In genomic region chr7:91164948-91165845, GRCh38 we compare ENCODE assay signal across 10 cellular contexts.
A peak's percentile ranks its signal among the peaks of the same experiment; 100 is the strongest.
DNase-seq lines count a peak whose midpoint lies in the region; ATAC-seq and TF ChIP-seq lines count a peak whose summit lies in the region.
"Had no signal": no experiment of that assay in that cellular context is flagged by ENCODE, and none has a peak within 500 bp of the region (broad histone marks: within the 10 kb centered on the region; RNA-seq: fewer than 3 reads in every experiment).

No MANE protein-coding gene starts in this region.

- POLR2A ChIA-PET in CD4-positive, alpha-beta T cell (lab: Charles Lee) = no interaction called here

- no peaks in the 10 kb centered on the region for H3K36me3 Mint-ChIP-seq in CD14-positive monocyte
- no peaks in the 10 kb centered on the region for H3K36me3 Mint-ChIP-seq in dendritic cell treated with granulocyte-macrophage colony-stimulating factor and Interleukin-4, amounts not matched to agents 40 ng/mL and 50 ng/mL, for 4 days (ENCODE audit: low read depth)
- no peaks in the 10 kb centered on the region for H3K36me3 Mint-ChIP-seq in CD4-positive, alpha-beta T cell (ENCODE audit: low read depth)

- H3K27me3 ChIP-seq in CD4-positive, alpha-beta T cell (ENCODE audit: control insufficient read depth, insufficient read depth, low read length) = no peaks in the 10 kb centered on the region

- peaks cover 35% of the 10 kb centered on the region for H3K4me1 Mint-ChIP-seq in CD14-positive monocyte
- peaks cover 19% of the 10 kb centered on the region for H3K4me1 Mint-ChIP-seq in dendritic cell treated with granulocyte-macrophage colony-stimulating factor and Interleukin-4, amounts not matched to agents 40 ng/mL and 50 ng/mL, for 4 days (ENCODE audit: low read depth)
- no peaks in the 10 kb centered on the region for H3K4me1 Mint-ChIP-seq in CD4-positive, alpha-beta T cell (ENCODE audit: low read depth)

- TF ChIP-seq CTCF in CD14-positive monocyte (IDR thresholded peaks at IDR 0.05) (no peak), GM20000 (IDR thresholded peaks at IDR 0.05; ENCODE audit: extremely low read depth, missing control alignments) (no peak)
- no peak for TF ChIP-seq CTCF in CD4-positive, alpha-beta T cell (IDR thresholded peaks at IDR 0.05)

- H3K9me3 Mint-ChIP-seq in CD14-positive monocyte = peaks cover 0 to 2% (median 0%) of the 10 kb centered on the region in 7 donors
- no peaks in the 10 kb centered on the region for H3K9me3 Mint-ChIP-seq in dendritic cell treated with granulocyte-macrophage colony-stimulating factor and Interleukin-4, amounts not matched to agents 40 ng/mL and 50 ng/mL, for 4 days
- H3K9me3 Mint-ChIP-seq in CD4-positive, alpha-beta T cell = no peaks in the 10 kb centered on the region

- no peaks in the 10 kb centered on the region for H3K9me3 ChIP-seq in CD4-positive, alpha-beta T cell (ENCODE audit: control insufficient read depth, low read length)
- H3K9me3 ChIP-seq: thoracic aorta had no signal

- intact Hi-C loops in CD14-positive monocyte (cut with micrococcal nuclease) = no loop called here
- intact Hi-C loops in dendritic cell treated with granulocyte-macrophage colony-stimulating factor and Interleukin-4, amounts not matched to agents 40 ng/mL and 50 ng/mL, for 4 days (cut with micrococcal nuclease) = no loop called here
- intact Hi-C loops in Right ventricle myocardium superior (cut with DNase I) = no loop called here
- intact Hi-C loops in CD4-positive, alpha-beta T cell (cut with DNase I, micrococcal nuclease) = no loop called here

- H3K27ac Mint-ChIP-seq in CD14-positive monocyte = peak overlapping the region; percentile 82 to 93 (median 90)
- peak overlapping the region; percentile 74 for H3K27ac Mint-ChIP-seq in dendritic cell treated with granulocyte-macrophage colony-stimulating factor and Interleukin-4, amounts not matched to agents 40 ng/mL and 50 ng/mL, for 4 days
- H3K27ac Mint-ChIP-seq in CD4-positive, alpha-beta T cell = no peak overlapping the region

- CTCF ChIA-PET in CD4-positive, alpha-beta T cell (lab: Charles Lee) = interaction anchor here (1.9 kb wide), 1 partner anchor 7 kb away, joined by 4 read pairs; no protein-coding TSS in a partner anchor

- no peak overlapping the region for H3K27ac ChIP-seq in CD4-positive, alpha-beta T cell (ENCODE audit: low read depth, low read length)
- H3K27ac ChIP-seq: thoracic aorta had no signal

- H3K27me3 Mint-ChIP-seq in CD14-positive monocyte (ENCODE audit: low read depth in 3 of 3) = peaks cover 0 to 1% (median 0%) of the 10 kb centered on the region in 3 donors
- no peaks in the 10 kb centered on the region for H3K27me3 Mint-ChIP-seq in dendritic cell treated with granulocyte-macrophage colony-stimulating factor and Interleukin-4, amounts not matched to agents 40 ng/mL and 50 ng/mL, for 4 days
- no peaks in the 10 kb centered on the region for H3K27me3 Mint-ChIP-seq in CD4-positive, alpha-beta T cell

- DNase-seq in CD14-positive monocyte (ENCODE audit: low spot score) (no peak), GM20000 (ENCODE audit: low spot score) (peak; percentile 44), NCI-H1417 treated with DMSO at 0.1 percent for 48 hours (lab: John Stamatoyannopoulos, UW) (no peak), medulla oblongata (ENCODE audit: extremely low spot score) (no peak), Right ventricle myocardium superior (no peak)
- no peak for DNase-seq in CD4-positive, alpha-beta T cell

- peak overlapping the region; percentile 32 to 60 for H3K4me3 Mint-ChIP-seq in CD14-positive monocyte
- H3K4me3 Mint-ChIP-seq in dendritic cell treated with granulocyte-macrophage colony-stimulating factor and Interleukin-4, amounts not matched to agents 40 ng/mL and 50 ng/mL, for 4 days = no peak overlapping the region
- no peak overlapping the region for H3K4me3 Mint-ChIP-seq in CD4-positive, alpha-beta T cell

- ATAC-seq in HG03558 (IDR thresholded peaks at IDR 0.05; ENCODE audit: extremely low read depth, unreplicated experiment) (peak; percentile 91), Right ventricle myocardium superior (ENCODE audit: poor library complexity) (no peak)
- ATAC-seq in CD4-positive, alpha-beta T cell (ENCODE audit: poor library complexity) = no peak
- ATAC-seq: HCT116 had no signal

Comparison
In these comparisons a context has a peak if more than half of its experiments do, and no peak if none do; other contexts are left out.
1. H3K4me3 Mint-ChIP-seq: peak in CD14-positive monocyte (2 of 2); none in dendritic cell treated with granulocyte-macrophage colony-stimulating factor and Interleukin-4, amounts not matched to agents 40 ng/mL and 50 ng/mL, for 4 days (single experiment) and CD4-positive, alpha-beta T cell (single experiment).